ENCODE assay signal across 8 cellular contexts in the genomic region with DNA sequence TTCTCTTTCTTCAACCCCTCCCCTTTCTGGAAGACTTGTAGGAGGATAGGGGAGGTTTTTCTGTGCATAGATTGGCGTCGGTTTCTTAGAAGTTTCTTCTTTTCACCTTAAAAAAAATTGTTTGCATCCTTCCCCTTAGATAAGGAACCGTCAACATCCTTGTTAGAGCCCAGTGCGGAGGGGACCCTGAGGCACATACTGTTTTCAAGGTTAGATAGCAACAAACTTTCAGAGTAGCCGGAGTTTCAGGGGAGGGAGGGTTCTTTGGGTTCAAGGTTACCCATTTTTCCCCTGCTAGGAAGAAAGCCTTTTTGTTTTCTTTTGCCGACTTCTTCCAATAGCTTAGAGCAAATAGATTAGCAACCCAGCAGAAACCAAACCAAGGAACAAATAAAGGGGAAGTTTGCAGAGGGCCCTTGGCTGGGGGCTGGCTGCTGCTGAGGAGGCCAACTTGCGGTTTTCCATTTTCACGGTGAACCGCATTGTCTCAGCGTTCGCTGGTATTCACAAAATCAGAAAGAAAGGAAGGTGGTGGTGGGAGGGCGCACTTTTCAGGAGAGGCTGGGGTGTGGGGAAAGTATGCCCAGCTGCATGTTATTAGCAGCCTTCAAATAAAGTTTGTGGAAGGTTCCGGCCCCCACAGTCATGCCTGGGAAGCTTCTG. TPM values are rescaled to one million over a fixed set of nuclear protein-coding genes. Genes with fewer than 3 reads are reported as not detected.
DNase-seq lines count a peak whose midpoint lies in the region; ATAC-seq and TF ChIP-seq lines count a peak whose summit lies in the region.

No MANE protein-coding gene starts in this region.

- TF ChIP-seq CTCF in choroid plexus epithelial cell (conservative IDR thresholded peaks at IDR 0.05; ENCODE audit: low read depth, low read length), result no peak

- H3K27ac ChIP-seq in CD8-positive, alpha-beta memory T cell (ENCODE audit: low read depth, low read length), result peak overlapping the region; percentile 21

- no peaks in the 10 kb centered on the region for H3K9me3 Mint-ChIP-seq in CD8-positive, alpha-beta memory T cell

- H3K27ac Mint-ChIP-seq in CD8-positive, alpha-beta memory T cell, result peak overlapping the region; percentile 39 to 88 (median 72)
- peak overlapping the region; percentile 89 for H3K27ac Mint-ChIP-seq in T-helper 17 cell

- POLR2A ChIA-PET in CD8-positive, alpha-beta memory T cell (lab: Charles Lee), result interaction anchor here (0.6 kb wide), 1 partner anchor 721 kb away, joined by 3 read pairs; no protein-coding TSS in a partner anchor

- H3K36me3 Mint-ChIP-seq in CD8-positive, alpha-beta memory T cell, result peaks cover 0 to 57% (median 4%) of the 10 kb centered on the region in 3 donors
- H3K36me3 Mint-ChIP-seq in T-helper 17 cell (ENCODE audit: low read depth), result peaks cover 2% of the 10 kb centered on the region

- H3K27me3 ChIP-seq in CD8-positive, alpha-beta memory T cell (ENCODE audit: insufficient read depth, low read length, poor library complexity, severe bottlenecking), result no peaks in the 10 kb centered on the region

- H3K36me3 ChIP-seq in CD8-positive, alpha-beta memory T cell (ENCODE audit: insufficient read depth, low read length), result no peaks in the 10 kb centered on the region

- H3K4me3 ChIP-seq in CD8-positive, alpha-beta memory T cell (ENCODE audit: low read length), result peak overlapping the region; percentile 1
- no peak overlapping the region for H3K4me3 ChIP-seq in choroid plexus epithelial cell (ENCODE audit: low read depth, low read length)

- ATAC-seq in HG02678 (IDR thresholded peaks at IDR 0.05; ENCODE audit: unreplicated experiment) (peak; percentile 75), T-helper 17 cell (peak; percentile 69)

- DNase-seq in CD8-positive, alpha-beta memory T cell, result peak in 2 of 5 donors; percentile 10 to 33
- DNase-seq in T-helper 17 cell (peak in 1 of 3 donors; percentile 10), choroid plexus epithelial cell (ENCODE audit: low read depth) (peak; percentile 20), NCI-H446 (lab: John Stamatoyannopoulos, UW) (no peak), NCI-H526 treated with DMSO at 0.1 percent for 48 hours (lab: John Stamatoyannopoulos, UW) (no peak)
- peak; percentile 49 for DNase-seq in stimulated activated CD4-positive, alpha-beta T cell treated with anti-CD3 and anti-CD28 coated beads, Interleukin-4, amount 100 ng/mL, for 24 hours
- no peak for DNase-seq in NK-92 treated with Interleukin-12 subunit alpha and Interleukin-12 subunit beta, amount 100 ng/mL, for 24 hours (lab: John Stamatoyannopoulos, UW)

- CTCF ChIA-PET in CD8-positive, alpha-beta memory T cell (lab: Charles Lee), result interaction anchor here (1.6 kb wide), 1 partner anchor 42 kb away, joined by 5 read pairs; no protein-coding TSS in a partner anchor

- no peaks in the 10 kb centered on the region for H3K27me3 Mint-ChIP-seq in CD8-positive, alpha-beta memory T cell
- H3K27me3 Mint-ChIP-seq in T-helper 17 cell, result no peaks in the 10 kb centered on the region

- no peaks in the 10 kb centered on the region for H3K9me3 ChIP-seq in CD8-positive, alpha-beta memory T cell (ENCODE audit: low read length)
- no peaks in the 10 kb centered on the region for H3K9me3 ChIP-seq in T-helper 17 cell (ENCODE audit: control insufficient read depth, low read length, poor library complexity, severe bottlenecking)

- H3K4me1 ChIP-seq in CD8-positive, alpha-beta memory T cell (ENCODE audit: insufficient read depth, low read length), result peaks cover 63% of the 10 kb centered on the region

- H3K4me3 Mint-ChIP-seq in CD8-positive, alpha-beta memory T cell, result peak overlapping the region in 6 of 7 donors; percentile 12 to 71 (median 48)
- H3K4me3 Mint-ChIP-seq in T-helper 17 cell, result peak overlapping the region; percentile 78

- peaks cover 68 to 87% (median 85%) of the 10 kb centered on the region in 3 donors for H3K4me1 Mint-ChIP-seq in CD8-positive, alpha-beta memory T cell
- H3K4me1 Mint-ChIP-seq in T-helper 17 cell, result peaks cover 67% of the 10 kb centered on the region

RNA-seq across cellular contexts. Expression of gene MSI2, which starts 28.8 kb away (rescaled TPM):
- 10 to 100 TPM; 57.1 to 58.0 TPM for total RNA-seq in CD8-positive, alpha-beta memory T cell
- 2.3 TPM for polyA plus RNA-seq in CD8-positive, alpha-beta memory T cell
- 100 to 1,000 TPM; 148 to 151 TPM for total RNA-seq in T-helper 17 cell

Comparison
In these comparisons a context has a peak if more than half of its experiments do, and no peak if none do; other contexts are left out.
1. DNase-seq: peak in choroid plexus epithelial cell (single experiment) and stimulated activated CD4-positive, alpha-beta T cell treated with anti-CD3 and anti-CD28 coated beads, Interleukin-4, amount 100 ng/mL, for 24 hours (single experiment); none in NCI-H446 (0 of 2), NK-92 treated with Interleukin-12 subunit alpha and Interleukin-12 subunit beta, amount 100 ng/mL, for 24 hours (single experiment) and NCI-H526 treated with DMSO at 0.1 percent for 48 hours (single experiment).